In genomic region chr10:88243847-88244730, GRCh38 we compare ENCODE assay signal across 10 cellular contexts.
DNase-seq lines count a peak whose midpoint lies in the region; ATAC-seq and TF ChIP-seq lines count a peak whose summit lies in the region.
"Had no signal": no experiment of that assay in that cellular context is flagged by ENCODE, and none has a peak within 500 bp of the region (broad histone marks: within the 10 kb centered on the region; RNA-seq: fewer than 3 reads in every experiment).

No MANE protein-coding gene starts in this region.

- ATAC-seq in HG02885 (IDR thresholded peaks at IDR 0.05; ENCODE audit: poor library complexity, unreplicated experiment): no peak
- ATAC-seq: stimulated activated memory B cell treated with anti-CD40 and anti-IgM and Interleukin-4, amounts not matched to agents 10 μg/mL and 1 μg/mL and 100 μg/mL, for 72 hours had no signal

- H3K27me3 Mint-ChIP-seq in neural progenitor cell (ENCODE audit: insufficient read depth, low read depth): peaks cover 2% of the 10 kb centered on the region
- H3K27me3 Mint-ChIP-seq: naive B cell; stimulated activated memory B cell treated with anti-CD40 and anti-IgM and Interleukin-4, amounts not matched to agents 10 μg/mL and 1 μg/mL and 100 μg/mL, for 72 hours had no signal

- no peak overlapping the region for H3K4me2 ChIP-seq in neural progenitor cell

- H3K9me3 ChIP-seq in AG04450 (ENCODE audit: control insufficient read depth, insufficient read depth, low read length) (no peaks in the 10 kb centered on the region), neural progenitor cell (ENCODE audit: low read depth) (no peaks in the 10 kb centered on the region)

- no peaks in the 10 kb centered on the region for H3F3A ChIP-seq in neural progenitor cell (ENCODE audit: low read depth)

- no peaks in the 10 kb centered on the region for H3K36me3 Mint-ChIP-seq in neural progenitor cell
- H3K36me3 Mint-ChIP-seq: stimulated activated memory B cell treated with anti-CD40 and anti-IgM and Interleukin-4, amounts not matched to agents 10 μg/mL and 1 μg/mL and 100 μg/mL, for 72 hours had no signal

- TF ChIP-seq CTCF in AG04450 (IDR thresholded peaks at IDR 0.05; ENCODE audit: low read depth, low read length) (no peak), fibroblast of mammary gland (conservative IDR thresholded peaks at IDR 0.05; ENCODE audit: control insufficient read depth, insufficient read depth, low read depth, low read length) (no peak), neural progenitor cell (IDR thresholded peaks at IDR 0.05) (no peak), GM20000 (IDR thresholded peaks at IDR 0.05; ENCODE audit: extremely low read depth, missing control alignments) (no peak)

- no peaks in the 10 kb centered on the region for H3K36me3 ChIP-seq in neural progenitor cell

- H3K4me1 Mint-ChIP-seq in neural progenitor cell: peaks cover 34% of the 10 kb centered on the region

- CTCF ChIA-PET in AG04450 (lab: Charles Lee): no interaction called here

- in situ Hi-C loops in KBM-7 (cut with MboI; ENCODE audit: low pct_unique_long_range_greater_than_20kb, low sequenced_read_pairs): no loop called here

- H3K9ac ChIP-seq in neural progenitor cell: no peak overlapping the region

- H3K4me3 ChIP-seq in AG04450 (ENCODE audit: low read depth, low read length) (no peak overlapping the region), fibroblast of mammary gland (ENCODE audit: control insufficient read depth, low read depth, low read length) (no peak overlapping the region), neural progenitor cell (no peak overlapping the region)

- H3K9me3 Mint-ChIP-seq in neural progenitor cell: no peaks in the 10 kb centered on the region

- no peak overlapping the region for H3K27ac ChIP-seq in AG04450 (ENCODE audit: low read depth, low read length)
- H3K27ac ChIP-seq in neural progenitor cell: no peak overlapping the region

- peaks cover 9% of the 10 kb centered on the region for H3K4me1 ChIP-seq in neural progenitor cell

- no peaks in the 10 kb centered on the region for H3K79me2 ChIP-seq in neural progenitor cell (ENCODE audit: low read depth)

- H4K20me1 ChIP-seq in neural progenitor cell (ENCODE audit: low read depth): no peaks in the 10 kb centered on the region

- no peak overlapping the region for H3K27ac Mint-ChIP-seq in neural progenitor cell
- H3K27ac Mint-ChIP-seq: stimulated activated memory B cell treated with anti-CD40 and anti-IgM and Interleukin-4, amounts not matched to agents 10 μg/mL and 1 μg/mL and 100 μg/mL, for 72 hours had no signal

- H3K27me3 ChIP-seq in AG04450 (ENCODE audit: control insufficient read depth, insufficient read depth, low read length): no peaks in the 10 kb centered on the region
- H3K27me3 ChIP-seq in neural progenitor cell: no peaks in the 10 kb centered on the region

- DNase-seq in AG04450 (ENCODE audit: low read depth, low spot score): peak; percentile 48
- peak; percentile 79 for DNase-seq in fibroblast of mammary gland (ENCODE audit: low read depth)
- DNase-seq in neural progenitor cell (ENCODE audit: low spot score): no peak
- no peak for DNase-seq in KBM-7
- no peak for DNase-seq in GM20000 (ENCODE audit: low spot score)
- DNase-seq in activated CD4-positive, alpha-beta T cell treated with anti-CD3 and anti-CD28 coated beads for 4 hours: no peak
- DNase-seq: naive B cell had no signal

- POLR2A ChIA-PET in AG04450 (lab: Yijun Ruan, JAX): no interaction called here

- no peak overlapping the region for H3K4me3 Mint-ChIP-seq in neural progenitor cell
- H3K4me3 Mint-ChIP-seq: naive B cell; stimulated activated memory B cell treated with anti-CD40 and anti-IgM and Interleukin-4, amounts not matched to agents 10 μg/mL and 1 μg/mL and 100 μg/mL, for 72 hours had no signal

- peak overlapping the region; percentile 2 for H2AFZ ChIP-seq in neural progenitor cell (replicated peaks)

TF ChIP-seq in PFSK-1, 5 proteins besides CTCF, POLR2A, EP300 and RAD21:
- TF ChIP-seq POLR2AphosphoS5 (IDR thresholded peaks at IDR 0.05; ENCODE audit: low read depth, low read length) (no peak), REST (IDR thresholded peaks at IDR 0.05; ENCODE audit: insufficient read depth in 1 of 2, low read depth in 2 of 2, low read length in 2 of 2) (0 out of 4 replicates have a peak, but pooled peaks of 1 of the 2 experiments have one; percentile 18), TAF1 (IDR thresholded peaks at IDR 0.05; ENCODE audit: borderline replicate concordance, insufficient read depth, low read length) (0 out of 2 replicates have a peak, but pooled peaks have one; percentile 12)
TF ChIP-seq in PFSK-1: peak in this region for 2.

Comparison
In these comparisons a context has a peak if more than half of its experiments do, and no peak if none do; other contexts are left out.
1. DNase-seq: peak in AG04450 (single experiment) and fibroblast of mammary gland (single experiment); none in neural progenitor cell (single experiment), KBM-7 (single experiment), GM20000 (single experiment) and activated CD4-positive, alpha-beta T cell treated with anti-CD3 and anti-CD28 coated beads for 4 hours (0 of 2).